ENCODE assay signal across 16 cellular contexts in the genomic region with DNA sequence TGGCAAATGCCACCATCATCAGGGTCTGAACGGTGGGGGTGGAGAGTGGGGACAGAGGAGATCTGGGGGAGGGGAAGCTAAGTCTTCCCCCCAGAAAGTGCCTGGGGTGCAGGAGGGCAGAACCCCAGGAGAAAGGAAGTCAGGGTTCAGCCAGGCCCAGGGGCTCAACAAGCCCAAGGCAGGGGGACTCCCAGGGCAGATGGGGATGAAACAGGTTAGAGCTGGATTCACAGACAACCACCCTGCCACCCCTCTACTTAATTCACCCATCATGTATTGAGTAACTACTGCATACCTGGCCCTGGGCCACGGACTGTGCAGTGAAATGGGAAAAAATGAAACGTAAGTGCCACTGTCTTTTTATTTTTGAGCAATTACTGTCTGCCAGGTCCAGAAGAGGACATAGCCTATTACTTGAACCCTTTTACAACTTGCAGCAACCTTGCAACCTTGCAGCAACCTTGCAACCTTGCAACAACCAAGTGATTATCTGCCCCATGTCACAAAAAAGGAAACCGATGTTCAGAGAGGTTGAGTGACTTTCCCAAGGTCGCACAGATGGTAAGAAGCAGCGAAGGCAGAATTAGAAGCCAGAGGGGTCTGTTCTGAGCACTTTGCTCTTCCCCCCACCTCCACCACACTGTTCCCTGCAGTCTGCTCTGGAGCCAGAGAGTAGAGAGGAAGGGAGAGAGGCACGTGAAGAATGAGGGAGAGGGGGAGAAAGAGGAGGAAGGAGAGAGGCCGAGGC. TPM values are rescaled to one million over a fixed set of nuclear protein-coding genes. Genes with fewer than 3 reads are reported as not detected.
DNase-seq lines count a peak whose midpoint lies in the region; ATAC-seq, FAIRE-seq and TF ChIP-seq lines count a peak whose summit lies in the region.
"Had no signal": no experiment of that assay in that cellular context is flagged by ENCODE, and none has a peak within 500 bp of the region (broad histone marks: within the 10 kb centered on the region; RNA-seq: fewer than 3 reads in every experiment).

No MANE protein-coding gene starts in this region.

- no peak overlapping the region for H3K23ac ChIP-seq in H1 (ENCODE audit: insufficient read length)

- peaks cover 39% of the 10 kb centered on the region for H3K4me1 ChIP-seq in Loucy (ENCODE audit: insufficient read depth, low read length, poor library complexity, severe bottlenecking)
- H3K4me1 ChIP-seq in H1 (replicated peaks in 1 of 4; ENCODE audit: control insufficient read depth in 3 of 4, insufficient read depth in 4 of 4, low read length in 3 of 4), result peaks cover 0 to 24% (median 10%) of the 10 kb centered on the region in 4 experiments; a peak in 6 of 7 replicates
- peaks cover 54% of the 10 kb centered on the region for H3K4me1 ChIP-seq in muscle layer of colon (ENCODE audit: insufficient read depth, low read length)
- peaks cover 24 to 77% (median 75%) of the 10 kb centered on the region in 5 donors for H3K4me1 ChIP-seq in subcutaneous abdominal adipose tissue (ENCODE audit: control insufficient read depth in 5 of 5, insufficient read depth in 5 of 5, low read length in 5 of 5)

- 75% methylated on average over 8 of the region's 8 CpGs; no CpG with 5 or more reads in 1 of the 2 experiments for WGBS in H1 (ENCODE audit: extremely low coverage in 1 of 2, insufficient coverage in 1 of 2, insufficient read length in 1 of 2, insufficient replicate concordance in 2 of 2, low coverage in 1 of 2, low lambda C conversion rate in 2 of 2, missing lambda C conversion rate in 1 of 2), 2 experiments

- H2BK5ac ChIP-seq in H1 (ENCODE audit: low read depth, low read length), result no peak overlapping the region

- CTCF ChIA-PET in H1 (lab: Charles Lee; ENCODE audit: partially characterized antibody), result interaction anchor here (1.6 kb wide), 1 partner anchor 11 kb away, joined by 5 read pairs; no protein-coding TSS in a partner anchor

- TF ChIP-seq CTCF in Loucy (conservative IDR thresholded peaks at IDR 0.05; ENCODE audit: low read length) (no peak), H1 (IDR thresholded peaks at IDR 0.05; ENCODE audit: control extremely low read depth in 1 of 3, insufficient read depth in 1 of 3, low read depth in 1 of 3, low read length in 3 of 3) (no peak)

- H3K9ac ChIP-seq in Loucy (ENCODE audit: low read depth, low read length, poor library complexity, severe bottlenecking) (peak overlapping the region; percentile 29), H1 (replicated peaks in 1 of 4; ENCODE audit: extremely low read depth in 1 of 4, low read depth in 3 of 4, low read length in 3 of 4) (no peak overlapping the region), muscle layer of colon (ENCODE audit: low read length) (no peak overlapping the region), subcutaneous abdominal adipose tissue (ENCODE audit: low read length in 5 of 5) (no peak overlapping the region)
- H3K9ac ChIP-seq: KMS-11 had no signal

- H4K20me1 ChIP-seq in Loucy (ENCODE audit: insufficient read depth, low read length, poor library complexity, severe bottlenecking), result no peaks in the 10 kb centered on the region
- no peaks in the 10 kb centered on the region for H4K20me1 ChIP-seq in H1 (replicated peaks in 1 of 2; ENCODE audit: control insufficient read depth in 1 of 2, insufficient read depth in 2 of 2, low read length in 2 of 2)

- no peaks in the 10 kb centered on the region; the same call in 1 of the 2 replicates for H3K23me2 ChIP-seq in H1 (ENCODE audit: low read depth, low read length)

- H3K14ac ChIP-seq in H1 (ENCODE audit: insufficient read length), result no peak overlapping the region

- no peak for TF ChIP-seq EP300 in H1 (IDR thresholded peaks at IDR 0.05; ENCODE audit: borderline replicate concordance in 1 of 2, low read depth in 2 of 2, low read length in 2 of 2)

- DNase-seq in H1 (ENCODE audit: low read depth in 1 of 2, low spot score in 2 of 2) (no peak), nucleus accumbens (lab: John Stamatoyannopoulos, UW) (no peak), AML-193 (lab: John Stamatoyannopoulos, UW) (no peak), head of caudate nucleus (no peak)
- DNase-seq: activated gamma-delta T cell; brain microvascular endothelial cell; effector memory CD8-positive, alpha-beta T cell; NCI-H1417 treated with DMSO at 0.1 percent for 48 hours; NCI-H2227 treated with DMSO at 0.1 percent for 48 hours; stimulated activated CD4-positive, alpha-beta T cell treated with anti-CD3 and anti-CD28 coated beads, Interleukin-4, amount 100 ng/mL, for 24 hours had no signal

- no peak overlapping the region for H2AK5ac ChIP-seq in H1 (ENCODE audit: low read depth, low read length)

- H3K27ac ChIP-seq in H1 (ENCODE audit: low read depth, low read length), result no peak overlapping the region
- peak overlapping the region; percentile 98 for H3K27ac ChIP-seq in muscle layer of colon (ENCODE audit: low read depth, low read length)
- peak overlapping the region; percentile 76 for H3K27ac ChIP-seq in subcutaneous abdominal adipose tissue (ENCODE audit: low read depth, low read length)
- H3K27ac ChIP-seq: brain microvascular endothelial cell, KMS-11 had no signal

- no peak overlapping the region for H4K5ac ChIP-seq in H1 (ENCODE audit: insufficient read length, low read depth, low read length)

- no peak overlapping the region for H3K4me3 ChIP-seq in Loucy (ENCODE audit: low read length, poor library complexity, severe bottlenecking)
- H3K4me3 ChIP-seq in H1 (ENCODE audit: extremely low read depth in 1 of 4, insufficient read depth in 2 of 4, low read depth in 3 of 4, low read length in 4 of 4), result no peak overlapping the region
- no peak overlapping the region for H3K4me3 ChIP-seq in muscle layer of colon (ENCODE audit: low read depth in 1 of 2, low read length in 2 of 2)
- H3K4me3 ChIP-seq in subcutaneous abdominal adipose tissue (ENCODE audit: low read depth in 1 of 5, low read length in 5 of 5), result peak overlapping the region in 2 of 5 donors; percentile 1 to 2

- no peak overlapping the region for H2BK12ac ChIP-seq in H1 (ENCODE audit: low read depth, low read length)

- no peaks in the 10 kb centered on the region for H3K79me2 ChIP-seq in Loucy (ENCODE audit: insufficient read depth, low read length)
- H3K79me2 ChIP-seq in H1 (ENCODE audit: control insufficient read depth in 1 of 2, insufficient read depth in 2 of 2, low read length in 2 of 2), result no peaks in the 10 kb centered on the region

- H3K79me1 ChIP-seq in H1 (ENCODE audit: low read depth, low read length), result no peaks in the 10 kb centered on the region

- no peak for TF ChIP-seq RAD21 in H1 (IDR thresholded peaks at IDR 0.05 in 1 of 2, conservative IDR thresholded peaks at IDR 0.05 in 1 of 2; ENCODE audit: low read depth in 2 of 2, low read length in 2 of 2)

- H2AFZ ChIP-seq in Loucy (ENCODE audit: low read length), result no peak overlapping the region
- H2AFZ ChIP-seq in H1 (ENCODE audit: low read length), result no peak overlapping the region

- H4K8ac ChIP-seq in H1 (ENCODE audit: extremely low read depth, insufficient read depth, low read length), result no peak overlapping the region

- H3F3A ChIP-seq in Loucy (ENCODE audit: low read depth), result no peaks in the 10 kb centered on the region

- H3K36me3 ChIP-seq in Loucy (ENCODE audit: insufficient read depth, low read length) (no peaks in the 10 kb centered on the region), H1 (ENCODE audit: control insufficient read depth in 2 of 4, insufficient read depth in 4 of 4, low read length in 3 of 4) (no peaks in the 10 kb centered on the region), muscle layer of colon (ENCODE audit: insufficient read depth, low read length) (peaks cover 26% of the 10 kb centered on the region), subcutaneous abdominal adipose tissue (ENCODE audit: control insufficient read depth in 5 of 5, insufficient read depth in 5 of 5, low read length in 5 of 5) (peaks cover 0 to 14% (median 9%) of the 10 kb centered on the region in 5 donors)
- H3K36me3 ChIP-seq: brain microvascular endothelial cell had no signal

- POLR2A ChIA-PET in H1 (lab: Charles Lee; ENCODE audit: partially characterized antibody), result interaction anchor here (0.8 to 1.1 kb wide), 2 partner anchors 9 to 68 kb away, joined by 3 read pairs; no protein-coding TSS in a partner anchor

- no peak overlapping the region for H3K56ac ChIP-seq in H1 (replicated peaks; ENCODE audit: insufficient read length, low read depth, low read length)

- no peak overlapping the region; the same call in 1 of the 2 replicates for H2BK15ac ChIP-seq in H1 (ENCODE audit: low read length)

- H3K4me2 ChIP-seq in Loucy (ENCODE audit: low read depth, low read length, poor library complexity, severe bottlenecking) (peak overlapping the region; percentile 14), H1 (ENCODE audit: insufficient read depth in 1 of 2, low read depth in 2 of 2, low read length in 2 of 2) (no peak overlapping the region)
- H3K4me2 ChIP-seq: KMS-11 had no signal

- H3K9me2 ChIP-seq in Loucy (replicated peaks; ENCODE audit: low read depth, low read length), result no peaks in the 10 kb centered on the region

- H3K27me3 ChIP-seq in Loucy (ENCODE audit: insufficient read depth, low read length, poor library complexity, severe bottlenecking) (no peaks in the 10 kb centered on the region), H1 (replicated peaks in 1 of 4; ENCODE audit: control insufficient read depth in 3 of 4, extremely low read depth in 1 of 4, insufficient read depth in 3 of 4, low read length in 3 of 4) (peaks cover 0 to 9% (median 4%) of the 10 kb centered on the region in 4 experiments; a peak in 3 of 7 replicates), muscle layer of colon (ENCODE audit: control insufficient read depth in 1 of 2, insufficient read depth in 2 of 2, low read length in 2 of 2) (no peaks in the 10 kb centered on the region), subcutaneous abdominal adipose tissue (ENCODE audit: control insufficient read depth in 5 of 5, insufficient read depth in 4 of 5, low read length in 5 of 5) (peaks cover 0 to 9% (median 4%) of the 10 kb centered on the region in 5 donors)

- H2BK20ac ChIP-seq in H1 (ENCODE audit: low read length), result no peak overlapping the region

- no peak overlapping the region for H2BK120ac ChIP-seq in H1 (replicated peaks; ENCODE audit: low read depth, low read length)

- H3K9me3 ChIP-seq in Loucy (ENCODE audit: insufficient read depth, low read depth, low read length), result no peaks in the 10 kb centered on the region
- H3K9me3 ChIP-seq in H1 (ENCODE audit: insufficient read depth in 2 of 2, low read depth in 1 of 2, low read length in 1 of 2), result no peaks in the 10 kb centered on the region
- H3K9me3 ChIP-seq in muscle layer of colon (ENCODE audit: low read length), result no peaks in the 10 kb centered on the region
- H3K9me3 ChIP-seq in subcutaneous abdominal adipose tissue (ENCODE audit: control insufficient read depth in 5 of 5, low read length in 5 of 5), result no peaks in the 10 kb centered on the region

- no peak for ATAC-seq in HG03460 (IDR thresholded peaks at IDR 0.05; ENCODE audit: unreplicated experiment)
- ATAC-seq: effector memory CD8-positive, alpha-beta T cell had no signal

- no peak for TF ChIP-seq POLR2A in H1 (IDR thresholded peaks at IDR 0.05; ENCODE audit: control extremely low read depth in 1 of 2, low read depth in 2 of 2, low read length in 2 of 2)

- no peak for FAIRE-seq in H1 (lab: Jason Lieb, UNC)
- FAIRE-seq: kidney had no signal

- no peak overlapping the region for H4K91ac ChIP-seq in H1 (replicated peaks; ENCODE audit: insufficient read length, low read length)

- no peak overlapping the region for H3K4ac ChIP-seq in H1 (replicated peaks; ENCODE audit: insufficient read length, low read depth, low read length)

- intact Hi-C loops in head of caudate nucleus (cut with DNase I), result no loop called here

- H3K18ac ChIP-seq in H1 (ENCODE audit: extremely low read depth, low read length), result no peak overlapping the region

RNA-seq across cellular contexts. Expression of gene ELN, which starts 4.8 kb away (rescaled TPM):
- total RNA-seq in H1 (2021; fragmentation: NEBNext Ultra II Directional; extraction: Animal tissue kit (Norgen Biotek cat#: 25700)), result 5.6 and 5.9 TPM in 2 replicates
- polyA plus RNA-seq in H1 (2011; rRNA removed), result 5.1 and 5.4 TPM in 2 replicates
- polyA plus RNA-seq in H1 (2011; cell fraction: cytosol; rRNA removed), result 3.2 TPM
- polyA plus RNA-seq in H1 (2011; cell fraction: nucleus; rRNA removed), result 7.8 TPM
- polyA plus RNA-seq in H1 (2012, experiment 1 of 2), result 2.2 to 4.9 TPM (median 4.4 TPM) in 4 replicates
- 3.7 TPM for polyA plus RNA-seq in H1 (2012, experiment 2 of 2)
- 4.6 TPM for polyA plus RNA-seq in H1 (2013, experiment 1 of 2)
- 5.6 TPM for polyA plus RNA-seq in H1 (2013, experiment 2 of 2)
- polyA minus RNA-seq in H1 (2011; rRNA and poly(A)+ RNA removed), result 1.2 TPM in 2 replicates
- 1.4 TPM for polyA minus RNA-seq in H1 (2011; cell fraction: cytosol; rRNA and poly(A)+ RNA removed)
- 1.5 TPM for polyA minus RNA-seq in H1 (2011; cell fraction: nucleus; rRNA and poly(A)+ RNA removed)

RNA-seq across cellular contexts. Expression of gene LIMK1, which starts 50.8 kb away (rescaled TPM):
- 92.1 and 93.5 TPM in 2 replicates for total RNA-seq in H1 (2021; fragmentation: NEBNext Ultra II Directional; extraction: Animal tissue kit (Norgen Biotek cat#: 25700))
- 108 and 172 TPM in 2 replicates for polyA plus RNA-seq in H1 (2011; rRNA removed)
- polyA plus RNA-seq in H1 (2011; cell fraction: cytosol; rRNA removed), result 82.7 TPM
- 129 TPM for polyA plus RNA-seq in H1 (2011; cell fraction: nucleus; rRNA removed)
- 63.0 to 88.9 TPM (median 81.1 TPM) in 4 replicates for polyA plus RNA-seq in H1 (2012, experiment 1 of 2)
- polyA plus RNA-seq in H1 (2012, experiment 2 of 2), result 77.4 TPM
- polyA plus RNA-seq in H1 (2013, experiment 1 of 2), result 44.8 TPM
- polyA plus RNA-seq in H1 (2013, experiment 2 of 2), result 46.9 TPM
- polyA minus RNA-seq in H1 (2011; rRNA and poly(A)+ RNA removed), result 72.5 and 119 TPM in 2 replicates
- 61.9 TPM for polyA minus RNA-seq in H1 (2011; cell fraction: cytosol; rRNA and poly(A)+ RNA removed)
- polyA minus RNA-seq in H1 (2011; cell fraction: nucleus; rRNA and poly(A)+ RNA removed), result 34.6 TPM
